Comparison of ENCODE assay signal across 15 cellular contexts in the genomic region with DNA sequence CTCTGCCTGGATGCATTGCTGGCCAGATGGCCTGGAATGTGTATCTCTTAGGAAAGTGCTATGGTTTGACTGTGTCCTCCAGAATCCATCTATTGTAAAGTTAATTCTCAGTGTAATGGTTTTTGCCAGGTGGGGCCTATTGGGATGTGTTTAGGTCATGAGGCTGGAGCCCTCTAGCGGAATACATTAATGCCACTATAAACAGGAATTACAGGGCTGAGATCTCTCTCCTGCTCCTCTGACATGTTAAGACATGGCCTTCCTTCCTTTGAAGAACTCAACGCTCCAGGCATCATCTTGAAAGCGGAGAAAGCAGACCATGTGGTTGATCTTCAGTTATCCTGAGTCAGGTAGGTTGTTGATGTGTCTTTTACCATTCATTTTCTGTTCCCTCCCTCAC.
A peak's percentile ranks its signal among the peaks of the same experiment; 100 is the strongest.
DNase-seq lines count a peak whose midpoint lies in the region; ATAC-seq and TF ChIP-seq lines count a peak whose summit lies in the region.
"Had no signal": no experiment of that assay in that cellular context is flagged by ENCODE, and none has a peak within 500 bp of the region (broad histone marks: within the 10 kb centered on the region; RNA-seq: fewer than 3 reads in every experiment).

No MANE protein-coding gene starts in this region.

- H3F3A ChIP-seq in SK-N-SH (replicated peaks; ENCODE audit: insufficient read depth), result no peaks in the 10 kb centered on the region

- peak; percentile 39 to 49 for TF ChIP-seq CTCF in Caco-2 (IDR thresholded peaks at IDR 0.05; ENCODE audit: insufficient read depth in 1 of 2, low read depth in 1 of 2, low read length in 1 of 2, severe bottlenecking in 1 of 2, unreplicated experiment in 1 of 2)
- TF ChIP-seq CTCF in HFFc6 (IDR thresholded peaks at IDR 0.05), result peak; percentile 55
- TF ChIP-seq CTCF in SK-N-SH (IDR thresholded peaks at IDR 0.05), result peak; percentile 46
- peak; percentile 35 for TF ChIP-seq CTCF in fibroblast of the aortic adventitia (IDR thresholded peaks at IDR 0.05; ENCODE audit: insufficient read depth, low read length)

- H3K27ac ChIP-seq in SK-N-SH (ENCODE audit: low read depth in 2 of 2, low read length in 1 of 2), result no peak overlapping the region
- H3K27ac ChIP-seq in right cardiac atrium (ENCODE audit: low read length), result no peak overlapping the region
- H3K27ac ChIP-seq: ovary, Peyer's patch had no signal

- H3K27me3 ChIP-seq in Caco-2 (replicated peaks; ENCODE audit: control insufficient read depth, insufficient read depth, low read length) (no peaks in the 10 kb centered on the region; the same call in 1 of the 2 replicates), SK-N-SH (ENCODE audit: insufficient read depth) (no peaks in the 10 kb centered on the region; the same call in 1 of the 2 replicates), right cardiac atrium (ENCODE audit: control insufficient read depth, insufficient read depth) (no peaks in the 10 kb centered on the region)
- H3K27me3 ChIP-seq: ovary, Peyer's patch had no signal

- no peaks in the 10 kb centered on the region for H3K79me2 ChIP-seq in SK-N-SH (ENCODE audit: insufficient read depth)

- H3K4me1 Mint-ChIP-seq in Caco-2 (ENCODE audit: low read depth, unreplicated experiment) (no peaks in the 10 kb centered on the region), HFFc6 (ENCODE audit: low read depth) (no peaks in the 10 kb centered on the region)
- H3K4me1 Mint-ChIP-seq: activated naive CD4-positive, alpha-beta T cell treated with anti-CD3 and anti-CD28 coated beads, Interleukin-2, amount 10 ng/mL, durations not matched to agents 7 days and 5 days had no signal

- H3K4me3 ChIP-seq in Caco-2 (ENCODE audit: low read depth, low read length) (no peak overlapping the region), SK-N-SH (ENCODE audit: low read depth in 2 of 2, low read length in 1 of 2) (no peak overlapping the region), fibroblast of the aortic adventitia (ENCODE audit: low read depth, low read length) (no peak overlapping the region), right cardiac atrium (ENCODE audit: low read length) (no peak overlapping the region)
- H3K4me3 ChIP-seq: GM12878, ovary, Peyer's patch had no signal

- ATAC-seq in HG03159 (IDR thresholded peaks at IDR 0.05; ENCODE audit: unreplicated experiment) (no peak), right cardiac atrium (no peak)
- ATAC-seq: GM12878 had no signal

- no peak for TF ChIP-seq RAD21 in SK-N-SH (IDR thresholded peaks at IDR 0.05; ENCODE audit: low read length)

- H3K9me3 Mint-ChIP-seq in Caco-2 (ENCODE audit: unreplicated experiment) (no peaks in the 10 kb centered on the region), HFFc6 (no peaks in the 10 kb centered on the region)
- H3K9me3 Mint-ChIP-seq: activated naive CD4-positive, alpha-beta T cell treated with anti-CD3 and anti-CD28 coated beads, Interleukin-2, amount 10 ng/mL, durations not matched to agents 7 days and 5 days had no signal

- H3K27ac Mint-ChIP-seq in Caco-2 (ENCODE audit: unreplicated experiment) (no peak overlapping the region), HFFc6 (no peak overlapping the region)
- H3K27ac Mint-ChIP-seq: activated naive CD4-positive, alpha-beta T cell treated with anti-CD3 and anti-CD28 coated beads, Interleukin-2, amount 10 ng/mL, durations not matched to agents 7 days and 5 days had no signal

- H3K36me3 ChIP-seq in Caco-2 (ENCODE audit: control insufficient read depth, insufficient read depth, low read length) (no peaks in the 10 kb centered on the region), SK-N-SH (replicated peaks in 1 of 2; ENCODE audit: control insufficient read depth in 1 of 2, insufficient read depth in 2 of 2, low read length in 1 of 2) (no peaks in the 10 kb centered on the region)
- H3K36me3 ChIP-seq: ovary, Peyer's patch had no signal

- H4K20me1 ChIP-seq in SK-N-SH (ENCODE audit: insufficient read depth), result no peaks in the 10 kb centered on the region

- H3K9ac ChIP-seq in SK-N-SH, result no peak overlapping the region

- H3K36me3 Mint-ChIP-seq in Caco-2 (ENCODE audit: insufficient read depth, unreplicated experiment) (no peaks in the 10 kb centered on the region), HFFc6 (ENCODE audit: low read depth) (no peaks in the 10 kb centered on the region)
- H3K36me3 Mint-ChIP-seq: activated naive CD4-positive, alpha-beta T cell treated with anti-CD3 and anti-CD28 coated beads, Interleukin-2, amount 10 ng/mL, durations not matched to agents 7 days and 5 days had no signal

- WGBS in SK-N-SH (ENCODE audit: low lambda C conversion rate), result 4% methylated on average over 3 of the region's 3 CpGs
- 81% methylated on average over 3 of the region's 3 CpGs for WGBS in right cardiac atrium

- H3K9me3 ChIP-seq in Caco-2 (no peaks in the 10 kb centered on the region), SK-N-SH (no peaks in the 10 kb centered on the region), right cardiac atrium (ENCODE audit: control insufficient read depth, low read length) (no peaks in the 10 kb centered on the region)
- H3K9me3 ChIP-seq: ovary, Peyer's patch had no signal

- no peak for TF ChIP-seq EP300 in SK-N-SH (IDR thresholded peaks at IDR 0.05; ENCODE audit: borderline replicate concordance in 1 of 2, low read depth in 1 of 2, low read length in 1 of 2)

- intact Hi-C loops in Caco-2 (cut with micrococcal nuclease; ENCODE audit: unreplicated experiment) (loop anchor here (2.0 to 5.0 kb wide), 2 partner anchors 65 to 91 kb away; no protein-coding TSS in a partner anchor), right cardiac atrium (cut with DNase I) (no loop called here)

- H2AFZ ChIP-seq in SK-N-SH (ENCODE audit: low read depth), result no peak overlapping the region

- DNase-seq in Caco-2, result peak in 1 of 2 experiments; percentile 21
- no peak for DNase-seq in HFFc6
- no peak for DNase-seq in SK-N-SH
- peak; percentile 15 for DNase-seq in fibroblast of the aortic adventitia (ENCODE audit: low read depth)
- DNase-seq in kidney tubule cell (ENCODE audit: low spot score), result no peak
- DNase-seq in right cardiac atrium, result no peak
- DNase-seq: activated naive CD4-positive, alpha-beta T cell treated with anti-CD3 and anti-CD28 coated beads, Interleukin-2, amount 10 ng/mL, durations not matched to agents 7 days and 5 days; central memory CD4-positive, alpha-beta T cell; Kasumi-1; midbrain; ovary; Peyer's patch; T1000 had no signal

- H3K9me2 ChIP-seq in SK-N-SH, result no peaks in the 10 kb centered on the region

- H3K27me3 Mint-ChIP-seq in Caco-2 (ENCODE audit: insufficient read depth, unreplicated experiment) (peaks cover 4% of the 10 kb centered on the region), HFFc6 (ENCODE audit: insufficient read depth) (peaks cover 2% of the 10 kb centered on the region; the same call in 1 of the 2 replicates)

- CTCF ChIA-PET in Caco-2 (lab: Charles Lee), result no interaction called here
- CTCF ChIA-PET in SK-N-SH (lab: Yijun Ruan, JAX), result no interaction called here

- BruUV-seq in Caco-2 (replicated peaks; lab: Mats Ljungman, UMichigan), result no TSS peak

- POLR2A ChIA-PET in Caco-2 (lab: Charles Lee) (no interaction called here), SK-N-SH (lab: Yijun Ruan, JAX) (no interaction called here)

- no peaks in the 10 kb centered on the region for H3K4me1 ChIP-seq in Caco-2
- H3K4me1 ChIP-seq in SK-N-SH (ENCODE audit: control insufficient read depth in 1 of 2, insufficient read depth in 2 of 2, low read depth in 1 of 2, low read length in 1 of 2), result no peaks in the 10 kb centered on the region
- H3K4me1 ChIP-seq in right cardiac atrium (ENCODE audit: control insufficient read depth, insufficient read depth, low read length), result no peaks in the 10 kb centered on the region
- H3K4me1 ChIP-seq: Peyer's patch had no signal

- H3K4me2 ChIP-seq in SK-N-SH, result no peak overlapping the region

- H3K4me3 Mint-ChIP-seq in Caco-2 (ENCODE audit: unreplicated experiment), result no peak overlapping the region
- H3K4me3 Mint-ChIP-seq in HFFc6, result no peak overlapping the region
- H3K4me3 Mint-ChIP-seq: activated naive CD4-positive, alpha-beta T cell treated with anti-CD3 and anti-CD28 coated beads, Interleukin-2, amount 10 ng/mL, durations not matched to agents 7 days and 5 days had no signal

TF ChIP-seq in SK-N-SH, 30 proteins besides CTCF, POLR2A, EP300 and RAD21:
- TF ChIP-seq POLR2AphosphoS5 (IDR thresholded peaks at IDR 0.05; ENCODE audit: low read depth, low read length), result no peak
- no peak for TF ChIP-seq SIN3A (IDR thresholded peaks at IDR 0.05; ENCODE audit: borderline replicate concordance, low read depth, low read length)
- no peak for TF ChIP-seq FOXM1 (IDR thresholded peaks at IDR 0.05; ENCODE audit: low read depth)
- no peak for TF ChIP-seq GABPA (IDR thresholded peaks at IDR 0.05; ENCODE audit: low read depth)
- TF ChIP-seq FOSL2 (IDR thresholded peaks at IDR 0.05; ENCODE audit: borderline replicate concordance, low read depth), result no peak
- no peak for TF ChIP-seq CHD2 (IDR thresholded peaks at IDR 0.05; ENCODE audit: low read length, partially characterized antibody)
- no peak for TF ChIP-seq YY1 (IDR thresholded peaks at IDR 0.05; ENCODE audit: low read depth)
- no peak for TF ChIP-seq PBX3 (IDR thresholded peaks at IDR 0.05)
- TF ChIP-seq TEAD4 (IDR thresholded peaks at IDR 0.05; ENCODE audit: borderline replicate concordance, insufficient read depth), result no peak
- TF ChIP-seq RXRA (IDR thresholded peaks at IDR 0.05; ENCODE audit: borderline replicate concordance, low read depth), result no peak
- no peak for TF ChIP-seq NRF1 (IDR thresholded peaks at IDR 0.05; ENCODE audit: low read depth, low read length)
- no peak for TF ChIP-seq RCOR1 (IDR thresholded peaks at IDR 0.05; ENCODE audit: low read length)
- TF ChIP-seq TCF12 (IDR thresholded peaks at IDR 0.05), result no peak
- TF ChIP-seq USF1 (IDR thresholded peaks at IDR 0.05; ENCODE audit: borderline replicate concordance, low read depth), result no peak
- TF ChIP-seq SMC3 (IDR thresholded peaks at IDR 0.05; ENCODE audit: low read depth, low read length), result no peak
TF ChIP-seq in SK-N-SH: peak in this region for 0.
